Comparison of ENCODE assay signal across 8 cellular contexts in genomic region chr5:83472508-83473343, GRCh38. TPM values are rescaled to one million over a fixed set of nuclear protein-coding genes. Genes with fewer than 3 reads are reported as not detected.
DNase-seq lines count a peak whose midpoint lies in the region; ATAC-seq, FAIRE-seq and TF ChIP-seq lines count a peak whose summit lies in the region.

No MANE protein-coding gene starts in this region.

- H4K20me1 ChIP-seq in endothelial cell of umbilical vein (replicated peaks; ENCODE audit: control insufficient read depth, extremely low read depth, insufficient read depth, low read length), result no peaks in the 10 kb centered on the region

- H3K4me1 Mint-ChIP-seq in CD4-positive, alpha-beta memory T cell, result peaks cover 20 to 44% (median 33%) of the 10 kb centered on the region in 4 donors
- peaks cover 29 to 40% (median 35%) of the 10 kb centered on the region in 3 donors for H3K4me1 Mint-ChIP-seq in T-cell

- DNase-seq in CD4-positive, alpha-beta memory T cell, result peak in 2 of 5 donors; percentile 12 to 14
- DNase-seq in GM19239 (ENCODE audit: insufficient read length, low spot score) (peak; percentile 32), T-cell (peak in 2 of 34 experiments; percentile 1 to 2), endothelial cell of umbilical vein (ENCODE audit: low read depth, low spot score) (no peak), mucosa of gallbladder (ENCODE audit: low spot score) (peak; percentile 14), uterus (peak; percentile 33 to 57), D721Med (ENCODE audit: insufficient read length, low spot score) (no peak)

- no peak overlapping the region for H3K27ac Mint-ChIP-seq in CD4-positive, alpha-beta memory T cell
- H3K27ac Mint-ChIP-seq in T-cell, result no peak overlapping the region

- H3K27ac ChIP-seq in CD4-positive, alpha-beta memory T cell (ENCODE audit: low read depth, low read length), result no peak overlapping the region
- H3K27ac ChIP-seq in endothelial cell of umbilical vein (ENCODE audit: insufficient read depth, low read depth, low read length), result no peak overlapping the region
- H3K27ac ChIP-seq in uterus, result peak overlapping the region; percentile 68 to 75

- ATAC-seq in HG03159 (IDR thresholded peaks at IDR 0.05; ENCODE audit: unreplicated experiment), result peak; percentile 46
- peak; percentile 41 to 65 (median 51) for ATAC-seq in T-cell (replicated peaks in 1 of 4)

- H3K9me3 ChIP-seq in CD4-positive, alpha-beta memory T cell (ENCODE audit: control insufficient read depth in 1 of 2, low read length in 2 of 2), result no peaks in the 10 kb centered on the region
- H3K9me3 ChIP-seq in endothelial cell of umbilical vein (replicated peaks; ENCODE audit: control insufficient read depth, insufficient read depth, low read length) (no peaks in the 10 kb centered on the region), uterus (no peaks in the 10 kb centered on the region)

- peaks cover 56 to 60% of the 10 kb centered on the region in 2 donors for H3K27me3 Mint-ChIP-seq in CD4-positive, alpha-beta memory T cell
- peaks cover 63 to 84% of the 10 kb centered on the region in 2 donors for H3K27me3 Mint-ChIP-seq in T-cell

- no peak for TF ChIP-seq POLR2A in endothelial cell of umbilical vein (IDR thresholded peaks at IDR 0.05; ENCODE audit: low read depth, low read length)
- TF ChIP-seq POLR2A in uterus (IDR thresholded peaks at IDR 0.05), result no peak

- POLR2A ChIA-PET in CD4-positive, alpha-beta memory T cell (lab: Charles Lee; ENCODE audit: partially characterized antibody), result no interaction called here
- POLR2A ChIA-PET in T-cell (lab: Charles Lee) (no interaction called here), endothelial cell of umbilical vein (lab: Charles Lee) (interaction anchor here (0.6 kb wide), 1 partner anchor 739 kb away, joined by 3 read pairs; no protein-coding TSS in a partner anchor)

- peaks cover 36% of the 10 kb centered on the region for H3K4me1 ChIP-seq in CD4-positive, alpha-beta memory T cell (ENCODE audit: insufficient read depth, low read length)
- H3K4me1 ChIP-seq in endothelial cell of umbilical vein (ENCODE audit: control insufficient read depth, extremely low read depth, insufficient read depth, low read length), result peaks cover 35% of the 10 kb centered on the region
- no peaks in the 10 kb centered on the region for H3K4me1 ChIP-seq in uterus

- peaks cover 47% of the 10 kb centered on the region for H3K27me3 ChIP-seq in CD4-positive, alpha-beta memory T cell (ENCODE audit: insufficient read depth, low read length)
- H3K27me3 ChIP-seq in endothelial cell of umbilical vein (ENCODE audit: control insufficient read depth in 2 of 2, insufficient read depth in 2 of 2, low read length in 2 of 2), result peaks cover 55 to 82% of the 10 kb centered on the region in 2 experiments
- peaks cover 0 to 9% of the 10 kb centered on the region in 2 donors for H3K27me3 ChIP-seq in uterus

- H3K9me1 ChIP-seq in endothelial cell of umbilical vein (replicated peaks; ENCODE audit: control insufficient read depth, extremely low read depth, insufficient read depth, low read length), result no peaks in the 10 kb centered on the region

- H3K36me3 Mint-ChIP-seq in CD4-positive, alpha-beta memory T cell, result no peaks in the 10 kb centered on the region
- no peaks in the 10 kb centered on the region for H3K36me3 Mint-ChIP-seq in T-cell

- no peaks in the 10 kb centered on the region for H3K79me2 ChIP-seq in endothelial cell of umbilical vein (ENCODE audit: control insufficient read depth, insufficient read depth, low read length)

- peak overlapping the region; percentile 100 for H2AFZ ChIP-seq in endothelial cell of umbilical vein (ENCODE audit: low read depth, low read length)

- dilution Hi-C loops in endothelial cell of umbilical vein (cut with MboI; ENCODE audit: extremely low pct_ligation_motif_present, low sequenced_read_pairs), result no loop called here

- TF ChIP-seq CTCF in endothelial cell of umbilical vein (IDR thresholded peaks at IDR 0.05; ENCODE audit: extremely low read depth in 1 of 2, insufficient read depth in 1 of 2, low read depth in 1 of 2, low read length in 2 of 2), result no peak
- no peak for TF ChIP-seq CTCF in uterus (IDR thresholded peaks at IDR 0.05)
- no peak for TF ChIP-seq CTCF in D721Med (IDR thresholded peaks at IDR 0.05; ENCODE audit: insufficient read depth, missing control alignments)

- H3K36me3 ChIP-seq in CD4-positive, alpha-beta memory T cell (ENCODE audit: insufficient read depth, low read length), result no peaks in the 10 kb centered on the region
- H3K36me3 ChIP-seq in endothelial cell of umbilical vein (ENCODE audit: control insufficient read depth in 2 of 2, extremely low read depth in 1 of 2, insufficient read depth in 2 of 2, low read length in 2 of 2), result no peaks in the 10 kb centered on the region
- no peaks in the 10 kb centered on the region for H3K36me3 ChIP-seq in uterus

- peak overlapping the region in 1 of 2 donors; percentile 32 for H3K4me3 ChIP-seq in CD4-positive, alpha-beta memory T cell (ENCODE audit: low read length in 2 of 2)
- H3K4me3 ChIP-seq in endothelial cell of umbilical vein (replicated peaks in 1 of 3; ENCODE audit: insufficient read depth in 1 of 3, low read depth in 1 of 3, low read length in 3 of 3), result peak overlapping the region; percentile 25 to 59 (median 25)
- peak overlapping the region; percentile 35 to 46 for H3K4me3 ChIP-seq in uterus

- H3K4me3 Mint-ChIP-seq in CD4-positive, alpha-beta memory T cell, result peak overlapping the region; percentile 77 to 93 (median 86)
- H3K4me3 Mint-ChIP-seq in T-cell, result peak overlapping the region; percentile 71 to 88 (median 76)

- H3K9me3 Mint-ChIP-seq in CD4-positive, alpha-beta memory T cell, result peaks cover 0 to 4% (median 0%) of the 10 kb centered on the region in 8 donors
- H3K9me3 Mint-ChIP-seq in T-cell, result no peaks in the 10 kb centered on the region

- intact Hi-C loops in CD4-positive, alpha-beta memory T cell (cut with micrococcal nuclease), result loop anchor here (1.0 to 2.0 kb wide), 2 partner anchors 832 to 1120 kb away; no protein-coding TSS in a partner anchor
- intact Hi-C loops in endothelial cell of umbilical vein (cut with micrococcal nuclease) (loop anchor here (1.0 to 5.0 kb wide), 12 partner anchors 42 to 1160 kb away; partner anchors contain the start of genes TMEM167A and XRCC4), uterus (cut with DNase I; ENCODE audit: low total_unique reads) (no loop called here)

- BruUV-seq in endothelial cell of umbilical vein (replicated peaks; lab: Mats Ljungman, UMichigan), result no TSS peak

- CTCF ChIA-PET in CD4-positive, alpha-beta memory T cell (lab: Charles Lee; ENCODE audit: partially characterized antibody), result interaction anchor here (0.8 to 1.0 kb wide), 3 partner anchors 19 to 1121 kb away, joined by 3 to 4 read pairs (median 3); no protein-coding TSS in a partner anchor
- CTCF ChIA-PET in T-cell (lab: Charles Lee), result interaction anchor here in 1 of 2 donors (0.6 to 0.7 kb wide), 2 partner anchors 15 to 1762 kb away, joined by 3 read pairs; no protein-coding TSS in a partner anchor
- CTCF ChIA-PET in endothelial cell of umbilical vein (lab: Charles Lee), result interaction anchor here (0.6 to 1.5 kb wide), 27 partner anchors 8 to 1161 kb away, joined by 3 to 11 read pairs (median 3); no protein-coding TSS in a partner anchor

- FAIRE-seq in GM19239 (lab: Jason Lieb, UNC) (no peak), endothelial cell of umbilical vein (lab: Jason Lieb, UNC) (no peak), D721Med (lab: Jason Lieb, UNC) (no peak)

- H3K9ac ChIP-seq in endothelial cell of umbilical vein (replicated peaks; ENCODE audit: extremely low read depth, insufficient read depth, low read length), result no peak overlapping the region

- H3K4me2 ChIP-seq in endothelial cell of umbilical vein (ENCODE audit: insufficient read depth, low read length), result peak overlapping the region; percentile 98

TF ChIP-seq in endothelial cell of umbilical vein, 7 proteins besides CTCF, POLR2A, EP300 and RAD21:
- peak; percentile 92 for TF ChIP-seq EZH2 (IDR thresholded peaks at IDR 0.05; ENCODE audit: borderline replicate concordance, low read depth, low read length, severe bottlenecking)
- no peak for TF ChIP-seq POLR2AphosphoS5 (IDR thresholded peaks at IDR 0.05; ENCODE audit: insufficient read depth, low read depth, low read length)

RNA-seq across cellular contexts. Expression of gene VCAN, which starts 1.2 kb away (rescaled TPM):
- under 1 TPM; 0.06 to 0.09 TPM for total RNA-seq in CD4-positive, alpha-beta memory T cell
- polyA plus RNA-seq in CD4-positive, alpha-beta memory T cell, result under 1 TPM in 1 of 2 donors, not detected in 1; 0.05 TPM
- total RNA-seq in T-cell (1 to 10 TPM in 2 of 5 donors, under 1 TPM in 3; 0.39 to 1.7 (median 0.68) TPM), endothelial cell of umbilical vein (0.35 and 0.72 TPM in 2 replicates), mucosa of gallbladder (43.5 TPM), uterus (100 to 1,000 TPM in 1 of 4 donors, 10 to 100 TPM in 3; 53.0 to 833 (median 65.1) TPM)
- polyA plus RNA-seq in endothelial cell of umbilical vein, result 0.56 and 1.2 TPM in 2 replicates
- 0.21 and 0.62 TPM in 2 replicates for polyA plus RNA-seq in endothelial cell of umbilical vein (2011; cell fraction: cytosol; rRNA removed)
- polyA plus RNA-seq in endothelial cell of umbilical vein (2011; cell fraction: nucleus; rRNA removed), result 0.88 TPM in 2 replicates
- 3.3 and 4.0 TPM in 2 replicates for polyA plus RNA-seq in endothelial cell of umbilical vein (2012)
- 2.8 and 5.6 TPM in 2 replicates for polyA minus RNA-seq in endothelial cell of umbilical vein
- polyA minus RNA-seq in endothelial cell of umbilical vein (2011; cell fraction: cytosol; rRNA and poly(A)+ RNA removed), result not detected
- polyA minus RNA-seq in endothelial cell of umbilical vein (2011; cell fraction: nucleus; rRNA and poly(A)+ RNA removed), result 1.6 and 1.8 TPM in 2 replicates

Comparison
In these comparisons a context has a peak if more than half of its experiments do, and no peak if none do; other contexts are left out.
1. DNase-seq: peak in GM19239 (single experiment), mucosa of gallbladder (single experiment) and uterus (2 of 2); none in endothelial cell of umbilical vein (single experiment) and D721Med (single experiment).
2. H3K27ac ChIP-seq: peak in uterus (2 of 2); none in CD4-positive, alpha-beta memory T cell (single experiment) and endothelial cell of umbilical vein (single experiment).
3. RNA of gene VCAN, which starts 1.2 kb away (total RNA-seq): 53.0 to 833 TPM in uterus and 43.5 TPM in mucosa of gallbladder (single experiment); 0.39 to 1.7 TPM in T-cell, 0.35 to 0.72 TPM in endothelial cell of umbilical vein and 0.06 to 0.09 TPM in CD4-positive, alpha-beta memory T cell; every median in the first group is over 10 times any median in the second.